In genomic region chr21:36069713-36070573, GRCh38 we compare ENCODE assay signal across 1 cellular context.
TF ChIP-seq lines count a peak whose summit lies in the region.

TSS of gene CBR1 (plus strand) at chr21:36070024. CDS start at chr21:36070116, 92 bp downstream.

TF ChIP-seq in A549, 52 proteins besides CTCF, POLR2A, EP300 and RAD21 (continued from another document):
- peak; percentile 78 for TF ChIP-seq MAX (IDR thresholded peaks at IDR 0.05)
